In genomic region chr9:22446589-22446949, GRCh38 we compare ENCODE assay signal across 8 cellular contexts. TPM values are rescaled to one million over a fixed set of nuclear protein-coding genes. Genes with fewer than 3 reads are reported as not detected.
A peak's percentile ranks its signal among the peaks of the same experiment; 100 is the strongest.
DNase-seq lines count a peak whose midpoint lies in the region; ATAC-seq and TF ChIP-seq lines count a peak whose summit lies in the region.

Gene DMRTA1, plus strand, starts transcription at chr9:22446824. Its CDS starts 242 bp downstream, at chr9:22447066.

- CTCF ChIA-PET in CD4-positive, alpha-beta T cell (lab: Charles Lee), result no interaction called here

- H3K27ac ChIP-seq in CD4-positive, alpha-beta T cell (ENCODE audit: low read depth, low read length), result no peak within 1 kb of the TSS

- no peak for ATAC-seq in CD4-positive, alpha-beta T cell (ENCODE audit: poor library complexity)
- peak; percentile 13 to 62 for ATAC-seq in activated naive CD4-positive, alpha-beta T cell treated with anti-CD3 and anti-CD28 coated beads, Interleukin-2, amount 50 U/mL, for 72 hours
- ATAC-seq in GM21619 (IDR thresholded peaks at IDR 0.05; ENCODE audit: unreplicated experiment) (no peak), GM19397 (IDR thresholded peaks at IDR 0.05; ENCODE audit: unreplicated experiment) (no peak)

- peak within 1 kb of the TSS; percentile 59 for H3K4me3 Mint-ChIP-seq in CD4-positive, alpha-beta T cell

- POLR2A ChIA-PET in CD4-positive, alpha-beta T cell (lab: Charles Lee), result no interaction called here

- peak within 1 kb of the TSS; percentile 99 for H2AFZ ChIP-seq in neuron (ENCODE audit: low read depth, low read length)

- TF ChIP-seq CTCF in CD4-positive, alpha-beta T cell (IDR thresholded peaks at IDR 0.05), result no peak
- TF ChIP-seq CTCF in GM20000 (IDR thresholded peaks at IDR 0.05; ENCODE audit: extremely low read depth, missing control alignments), result no peak

- H3K36me3 ChIP-seq in neuron (ENCODE audit: insufficient read depth, low read length), result no peaks in the 10 kb centered on the region

- H3K4me1 ChIP-seq in neuron (ENCODE audit: insufficient read depth, low read length), result no peaks in the 10 kb centered on the region

- peaks cover 4% of the 10 kb centered on the region for H3K4me1 Mint-ChIP-seq in CD4-positive, alpha-beta T cell (ENCODE audit: low read depth)

- peaks cover 61% of the 10 kb centered on the region for H3K27me3 Mint-ChIP-seq in CD4-positive, alpha-beta T cell

- DNase-seq in CD4-positive, alpha-beta T cell, result no peak
- peak; percentile 28 for DNase-seq in GM20000 (ENCODE audit: low spot score)
- DNase-seq in NCI-H1092 treated with DMSO at 0.1 percent for 48 hours (lab: John Stamatoyannopoulos, UW), result peak; percentile 83
- peak in 1 of 2 donors; percentile 6 for DNase-seq in activated naive CD4-positive, alpha-beta T cell treated with anti-CD3 and anti-CD28 coated beads, Interleukin-2, amount 50 U/mL, for 72 hours (ENCODE audit: low spot score in 2 of 2)
- peak in 40 of 42 donors; percentile 15 to 80 (median 58) for DNase-seq in head of caudate nucleus

- H3K36me3 Mint-ChIP-seq in CD4-positive, alpha-beta T cell (ENCODE audit: low read depth), result no peaks in the 10 kb centered on the region
- peaks cover 0 to 5% of the 10 kb centered on the region in 2 donors for H3K36me3 Mint-ChIP-seq in activated naive CD4-positive, alpha-beta T cell treated with anti-CD3 and anti-CD28 coated beads, Interleukin-2, amount 50 U/mL, for 72 hours

- H3K9me3 ChIP-seq in CD4-positive, alpha-beta T cell (ENCODE audit: control insufficient read depth, low read length), result peaks cover 8% of the 10 kb centered on the region
- H3K9me3 ChIP-seq in neuron (ENCODE audit: low read length), result no peaks in the 10 kb centered on the region

- no peaks in the 10 kb centered on the region for H3K9me3 Mint-ChIP-seq in CD4-positive, alpha-beta T cell
- no peaks in the 10 kb centered on the region for H3K9me3 Mint-ChIP-seq in activated naive CD4-positive, alpha-beta T cell treated with anti-CD3 and anti-CD28 coated beads, Interleukin-2, amount 50 U/mL, for 72 hours

- H3K27me3 ChIP-seq in CD4-positive, alpha-beta T cell (ENCODE audit: control insufficient read depth, insufficient read depth, low read length), result peaks cover 55% of the 10 kb centered on the region
- peaks cover 20% of the 10 kb centered on the region for H3K27me3 ChIP-seq in neuron (ENCODE audit: insufficient read depth, low read length)

- H3K4me3 ChIP-seq in neuron (ENCODE audit: low read length), result peak within 1 kb of the TSS; percentile 48

- no peak within 1 kb of the TSS for H3K27ac Mint-ChIP-seq in CD4-positive, alpha-beta T cell
- H3K27ac Mint-ChIP-seq in activated naive CD4-positive, alpha-beta T cell treated with anti-CD3 and anti-CD28 coated beads, Interleukin-2, amount 50 U/mL, for 72 hours, result no peak within 1 kb of the TSS

- intact Hi-C loops in CD4-positive, alpha-beta T cell (cut with DNase I, micrococcal nuclease), result no loop called here
- intact Hi-C loops in head of caudate nucleus (cut with DNase I), result loop anchor here (10.0 kb wide), 1 partner anchor 632 kb away; no protein-coding TSS in a partner anchor

RNA-seq across cellular contexts. Expression of gene DMRTA1, which starts in this region (rescaled TPM):
- total RNA-seq in CD4-positive, alpha-beta T cell, result not detected
- not detected for total RNA-seq in activated naive CD4-positive, alpha-beta T cell treated with anti-CD3 and anti-CD28 coated beads, Interleukin-2, amount 50 U/mL, for 72 hours

Comparison
In these comparisons a context has a peak if more than half of its experiments do, and no peak if none do; other contexts are left out.
1. Peak in ATAC-seq in activated naive CD4-positive, alpha-beta T cell treated with anti-CD3 and anti-CD28 coated beads, Interleukin-2, amount 50 U/mL, for 72 hours; RNA of the gene not detected or under 1 TPM.
2. DNase-seq: peak in GM20000 (single experiment), NCI-H1092 treated with DMSO at 0.1 percent for 48 hours (single experiment) and head of caudate nucleus (40 of 42); none in CD4-positive, alpha-beta T cell (0 of 10).